Comparison of ENCODE assay signal across 11 cellular contexts in genomic region chr1:25837253-25837875, GRCh38. TPM values are rescaled to one million over a fixed set of nuclear protein-coding genes. Genes with fewer than 3 reads are reported as not detected.
DNase-seq lines count a peak whose midpoint lies in the region; ATAC-seq and TF ChIP-seq lines count a peak whose summit lies in the region.
"Had no signal": no experiment of that assay in that cellular context is flagged by ENCODE, and none has a peak within 500 bp of the region (broad histone marks: within the 10 kb centered on the region; RNA-seq: fewer than 3 reads in every experiment).

No MANE protein-coding gene starts in this region.

- CTCF ChIA-PET in AG04450 (lab: Charles Lee) = interaction anchor here (1.0 kb wide), 1 partner anchor 160 kb away, joined by 4 read pairs; the partner anchor contains the start of gene PAFAH2
- CTCF ChIA-PET in RWPE1 (lab: Yijun Ruan, JAX) = interaction anchor here (0.6 to 1.0 kb wide), 6 partner anchors 9 to 844 kb away, joined by 3 to 5 read pairs (median 3); no protein-coding TSS in a partner anchor

- TF ChIP-seq CTCF in AG04450 (IDR thresholded peaks at IDR 0.05; ENCODE audit: low read depth, low read length) (peak; percentile 49), GM12873 (IDR thresholded peaks at IDR 0.05; ENCODE audit: insufficient read depth, low read depth, low read length, missing control alignments) (peak; percentile 49), RWPE1 (conservative IDR thresholded peaks at IDR 0.05; ENCODE audit: low read depth) (peak; percentile 62), mesothelial cell of epicardium (IDR thresholded peaks at IDR 0.05; ENCODE audit: unreplicated experiment) (no peak)

- no peaks in the 10 kb centered on the region for H3K27me3 Mint-ChIP-seq in mesothelial cell of epicardium (ENCODE audit: low read depth)
- H3K27me3 Mint-ChIP-seq: central memory CD8-positive, alpha-beta T cell had no signal

- no peak overlapping the region for H3K27ac ChIP-seq in AG04450 (ENCODE audit: low read depth, low read length)
- H3K27ac ChIP-seq in RWPE1 = no peak overlapping the region
- H3K27ac ChIP-seq: HL-60 had no signal

- H3K27me3 ChIP-seq in AG04450 (ENCODE audit: control insufficient read depth, insufficient read depth, low read length) = no peaks in the 10 kb centered on the region

- no peaks in the 10 kb centered on the region for H3K9me3 ChIP-seq in AG04450 (ENCODE audit: control insufficient read depth, insufficient read depth, low read length)

- no peak overlapping the region for H3K4me3 ChIP-seq in AG04450 (ENCODE audit: low read depth, low read length)

- peaks cover 13% of the 10 kb centered on the region for H3K36me3 Mint-ChIP-seq in mesothelial cell of epicardium

- peaks cover 7% of the 10 kb centered on the region for H3K9me3 Mint-ChIP-seq in mesothelial cell of epicardium
- H3K9me3 Mint-ChIP-seq: central memory CD8-positive, alpha-beta T cell had no signal

- no peak overlapping the region for H3K27ac Mint-ChIP-seq in mesothelial cell of epicardium

- H3K4me1 Mint-ChIP-seq in mesothelial cell of epicardium = peaks cover 3% of the 10 kb centered on the region
- H3K4me1 Mint-ChIP-seq: central memory CD8-positive, alpha-beta T cell had no signal

- no peak for DNase-seq in AG04450 (ENCODE audit: low read depth, low spot score)
- DNase-seq in RWPE1 (ENCODE audit: low spot score) = peak; percentile 42
- DNase-seq in glomerular visceral epithelial cell (ENCODE audit: extremely low spot score) = peak; percentile 21
- DNase-seq in Ammon's horn (ENCODE audit: low spot score) = no peak
- DNase-seq in mesothelial cell of epicardium (ENCODE audit: low spot score in 2 of 2, unreplicated experiment in 2 of 2) = no peak
- DNase-seq: stimulated activated CD8-positive, alpha-beta memory T cell treated with anti-CD3 and anti-CD28 coated beads, Interleukin-4, amount 100 ng/mL, for 48 hours had no signal

- H3K4me3 Mint-ChIP-seq in mesothelial cell of epicardium = no peak overlapping the region
- H3K4me3 Mint-ChIP-seq: central memory CD8-positive, alpha-beta T cell had no signal

- ATAC-seq in HG03460 (IDR thresholded peaks at IDR 0.05; ENCODE audit: unreplicated experiment) (no peak), HG03354 (IDR thresholded peaks at IDR 0.05; ENCODE audit: poor library complexity, severe bottlenecking, unreplicated experiment) (no peak)

- POLR2A ChIA-PET in AG04450 (lab: Yijun Ruan, JAX) (no interaction called here), RWPE1 (lab: Yijun Ruan, JAX; ENCODE audit: low non-redundant PET) (interaction anchor here (0.7 kb wide), 1 partner anchor 38 kb away, joined by 3 read pairs; the partner anchor contains the start of gene PAQR7)

RNA-seq across cellular contexts. Expression of gene MTFR1L, which starts 17.6 kb away (rescaled TPM):
- 65.8 and 68.6 TPM in 2 replicates for polyA plus RNA-seq in AG04450 (2011; rRNA removed)
- 38.1 and 58.9 TPM in 2 replicates for polyA minus RNA-seq in AG04450 (2011; rRNA and poly(A)+ RNA removed)
- 74.3 to 76.6 TPM (median 74.7 TPM) in 3 replicates for total RNA-seq in mesothelial cell of epicardium

RNA-seq across cellular contexts. Expression of gene AUNIP, which starts 21.9 kb away (rescaled TPM):
- polyA plus RNA-seq in AG04450 (2011; rRNA removed) = 0.97 and 1.1 TPM in 2 replicates
- 0.56 and 1.5 TPM in 2 replicates for polyA minus RNA-seq in AG04450 (2011; rRNA and poly(A)+ RNA removed)
- total RNA-seq in mesothelial cell of epicardium = 2.4 to 2.8 TPM (median 2.7 TPM) in 3 replicates

RNA-seq across cellular contexts. Expression of gene SELENON, which starts 37.4 kb away (rescaled TPM):
- polyA plus RNA-seq in AG04450 (2011; rRNA removed) = 36.3 and 62.6 TPM in 2 replicates
- 32.5 and 45.1 TPM in 2 replicates for polyA minus RNA-seq in AG04450 (2011; rRNA and poly(A)+ RNA removed)
- total RNA-seq in mesothelial cell of epicardium = 71.6 to 74.1 TPM (median 72.8 TPM) in 3 replicates

RNA-seq across cellular contexts. Expression of gene PAQR7, which starts 38.1 kb away (rescaled TPM):
- polyA plus RNA-seq in AG04450 (2011; rRNA removed) = 10.7 and 11.9 TPM in 2 replicates
- 34.0 and 41.4 TPM in 2 replicates for polyA minus RNA-seq in AG04450 (2011; rRNA and poly(A)+ RNA removed)
- total RNA-seq in mesothelial cell of epicardium = 24.0 to 26.8 TPM (median 24.0 TPM) in 3 replicates

Comparison
In these comparisons a context has a peak if more than half of its experiments do, and no peak if none do; other contexts are left out.
1. DNase-seq: peak in RWPE1 (single experiment) and glomerular visceral epithelial cell (single experiment); none in AG04450 (single experiment), Ammon's horn (single experiment) and mesothelial cell of epicardium (0 of 2).